ENCODE assay signal across 8 cellular contexts in the genomic region with DNA sequence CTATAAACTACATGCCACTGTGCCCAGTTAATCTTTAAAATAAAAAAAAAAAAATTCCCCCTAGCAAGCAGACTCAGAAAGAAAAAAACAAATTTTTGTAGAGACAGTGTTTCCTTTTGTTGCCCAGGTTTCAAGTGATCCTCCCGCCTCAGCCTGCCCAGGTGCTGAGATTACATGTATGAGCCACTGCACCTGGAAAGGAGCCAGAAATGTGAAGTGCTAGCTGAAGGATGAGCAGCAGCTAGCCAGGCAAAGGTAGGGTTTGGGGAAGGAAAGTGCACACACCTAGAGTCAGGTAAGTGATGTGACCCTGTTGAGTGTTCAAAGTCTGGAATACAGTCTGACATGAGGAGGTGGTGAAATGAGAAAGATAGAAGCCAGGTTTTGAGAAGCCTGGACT. TPM values are rescaled to one million over a fixed set of nuclear protein-coding genes. Genes with fewer than 3 reads are reported as not detected.
A peak's percentile ranks its signal among the peaks of the same experiment; 100 is the strongest.
DNase-seq lines count a peak whose midpoint lies in the region; ATAC-seq and TF ChIP-seq lines count a peak whose summit lies in the region.

No MANE protein-coding gene starts in this region.

- no peaks in the 10 kb centered on the region for H3K9me2 ChIP-seq in PC-9 (ENCODE audit: insufficient read depth)

- H3K9me3 ChIP-seq in PC-9 (ENCODE audit: insufficient read depth, low read depth) (no peaks in the 10 kb centered on the region), upper lobe of right lung (no peaks in the 10 kb centered on the region)

- H4K20me1 ChIP-seq in PC-9 (ENCODE audit: insufficient read depth) = no peaks in the 10 kb centered on the region

- no peak overlapping the region for H3K27ac ChIP-seq in PC-9
- H3K27ac ChIP-seq in upper lobe of right lung = no peak overlapping the region

- BruUV-seq in PC-9 (replicated peaks; lab: Mats Ljungman, UMichigan) = no TSS peak

- no peak for DNase-seq in natural killer cell treated with Interleukin-12 subunit alpha and Interleukin-12 subunit beta and Interleukin-15 and Interleukin-18, amount 100 ng/mL, for 72 hours (ENCODE audit: low spot score)
- DNase-seq in natural killer cell = no peak
- peak in 1 of 2 experiments; percentile 42 for DNase-seq in PC-9
- peak; percentile 41 for DNase-seq in glomerular visceral epithelial cell (ENCODE audit: extremely low spot score)
- no peak for DNase-seq in upper lobe of right lung
- no peak for DNase-seq in omental fat pad (ENCODE audit: low spot score)
- DNase-seq in activated effector memory CD4-positive, alpha-beta T cell treated with Interleukin-2 at 50 U/mL for 16 hours = no peak

- peaks cover 4% of the 10 kb centered on the region for H3K36me3 Mint-ChIP-seq in natural killer cell treated with Interleukin-12 subunit alpha and Interleukin-12 subunit beta and Interleukin-15 and Interleukin-18, amount 100 ng/mL, for 72 hours
- H3K36me3 Mint-ChIP-seq in natural killer cell = no peaks in the 10 kb centered on the region

- H3F3A ChIP-seq in PC-9 (ENCODE audit: insufficient read depth, low read depth) = peaks cover 26% of the 10 kb centered on the region

- TF ChIP-seq CTCF in natural killer cell (IDR thresholded peaks at IDR 0.05) (no peak), PC-9 (conservative IDR thresholded peaks at IDR 0.05) (no peak), upper lobe of right lung (IDR thresholded peaks at IDR 0.05) (no peak), omental fat pad (IDR thresholded peaks at IDR 0.05) (no peak)

- H3K4me3 Mint-ChIP-seq in natural killer cell treated with Interleukin-12 subunit alpha and Interleukin-12 subunit beta and Interleukin-15 and Interleukin-18, amount 100 ng/mL, for 72 hours = peak overlapping the region; percentile 7
- H3K4me3 Mint-ChIP-seq in natural killer cell = no peak overlapping the region

- H3K4me1 Mint-ChIP-seq in natural killer cell treated with Interleukin-12 subunit alpha and Interleukin-12 subunit beta and Interleukin-15 and Interleukin-18, amount 100 ng/mL, for 72 hours (ENCODE audit: low read depth in 2 of 2) = peaks cover 17 to 22% of the 10 kb centered on the region in 2 donors
- peaks cover 22 to 24% of the 10 kb centered on the region in 2 donors for H3K4me1 Mint-ChIP-seq in natural killer cell

- peaks cover 20% of the 10 kb centered on the region for H3K4me1 ChIP-seq in PC-9 (replicated peaks; ENCODE audit: insufficient read depth)
- peaks cover 20% of the 10 kb centered on the region for H3K4me1 ChIP-seq in upper lobe of right lung

- H3K79me2 ChIP-seq in PC-9 (ENCODE audit: low read depth) = peaks cover 34% of the 10 kb centered on the region

- H3K9me3 Mint-ChIP-seq in natural killer cell treated with Interleukin-12 subunit alpha and Interleukin-12 subunit beta and Interleukin-15 and Interleukin-18, amount 100 ng/mL, for 72 hours = no peaks in the 10 kb centered on the region
- no peaks in the 10 kb centered on the region for H3K9me3 Mint-ChIP-seq in natural killer cell

- no peak overlapping the region for H3K27ac Mint-ChIP-seq in natural killer cell treated with Interleukin-12 subunit alpha and Interleukin-12 subunit beta and Interleukin-15 and Interleukin-18, amount 100 ng/mL, for 72 hours
- no peak overlapping the region for H3K27ac Mint-ChIP-seq in natural killer cell

- peak overlapping the region; percentile 94 for H3K4me2 ChIP-seq in PC-9

- CTCF ChIA-PET in PC-9 (lab: Charles Lee) = no interaction called here

- no peak overlapping the region for H2AFZ ChIP-seq in PC-9

- no peak for ATAC-seq in natural killer cell treated with Interleukin-12 subunit alpha and Interleukin-12 subunit beta and Interleukin-15 and Interleukin-18, amount 100 ng/mL, for 72 hours
- ATAC-seq in natural killer cell = no peak
- ATAC-seq in upper lobe of right lung = no peak
- no peak for ATAC-seq in omental fat pad (ENCODE audit: low FRiP score)
- ATAC-seq in GM21529 (IDR thresholded peaks at IDR 0.05; ENCODE audit: unreplicated experiment) = no peak

- H3K36me3 ChIP-seq in PC-9 (ENCODE audit: low read depth) (0 out of 2 replicates have a peak, but pooled peaks cover 4% of the 10 kb centered on the region), upper lobe of right lung (peaks cover 23% of the 10 kb centered on the region)

- H3K4me3 ChIP-seq in PC-9 (peak overlapping the region; percentile 89; the same call in 1 of the 2 replicates), upper lobe of right lung (peak overlapping the region; percentile 77)

- POLR2A ChIA-PET in PC-9 (lab: Charles Lee; ENCODE audit: unreplicated experiment) = interaction anchor here (0.5 to 0.6 kb wide), 2 partner anchors 32 to 40 kb away, joined by 3 to 4 read pairs; no protein-coding TSS in a partner anchor

- H3K27me3 ChIP-seq in PC-9 (ENCODE audit: insufficient read depth, low read depth) (no peaks in the 10 kb centered on the region), upper lobe of right lung (no peaks in the 10 kb centered on the region)

- intact Hi-C loops in natural killer cell (cut with micrococcal nuclease) = no loop called here
- intact Hi-C loops in PC-9 (cut with micrococcal nuclease; ENCODE audit: unreplicated experiment) = no loop called here
- intact Hi-C loops in upper lobe of right lung (cut with DNase I) = no loop called here

- H3K27me3 Mint-ChIP-seq in natural killer cell treated with Interleukin-12 subunit alpha and Interleukin-12 subunit beta and Interleukin-15 and Interleukin-18, amount 100 ng/mL, for 72 hours = peaks cover 0 to under 1% of the 10 kb centered on the region in 2 donors
- no peaks in the 10 kb centered on the region for H3K27me3 Mint-ChIP-seq in natural killer cell (ENCODE audit: low read depth in 2 of 2)

RNA-seq across cellular contexts. Expression of a gene that starts 1.7 kb away (rescaled TPM):
- total RNA-seq in natural killer cell treated with Interleukin-12 subunit alpha and Interleukin-12 subunit beta and Interleukin-15 and Interleukin-18, amount 100 ng/mL, for 72 hours = 100 to 1,000 TPM; 137 to 181 TPM
- 10 to 100 TPM; 45.7 to 54.2 (median 53.9) TPM for total RNA-seq in natural killer cell
- 202 and 277 TPM in 2 replicates for total RNA-seq in PC-9 (2021)
- total RNA-seq in upper lobe of right lung = 167 TPM
- total RNA-seq in omental fat pad = 100 to 1,000 TPM in 1 of 4 donors, 10 to 100 TPM in 3; 76.6 to 114 (median 86.2) TPM

RNA-seq across cellular contexts. Expression of a gene that starts 30.6 kb away (rescaled TPM):
- 100 to 1,000 TPM; 246 to 396 TPM for total RNA-seq in natural killer cell treated with Interleukin-12 subunit alpha and Interleukin-12 subunit beta and Interleukin-15 and Interleukin-18, amount 100 ng/mL, for 72 hours
- total RNA-seq in natural killer cell (10 to 100 TPM; 24.8 to 39.1 (median 30.6) TPM), PC-9 (2021) (1,455 and 1,838 TPM in 2 replicates), upper lobe of right lung (401 TPM), omental fat pad (100 to 1,000 TPM; 194 to 363 (median 269) TPM)

RNA-seq across cellular contexts. Expression of a gene that starts 31.5 kb away (rescaled TPM):
- total RNA-seq in natural killer cell treated with Interleukin-12 subunit alpha and Interleukin-12 subunit beta and Interleukin-15 and Interleukin-18, amount 100 ng/mL, for 72 hours = 100 to 1,000 TPM; 145 to 291 TPM
- total RNA-seq in natural killer cell (100 to 1,000 TPM; 109 to 171 (median 121) TPM), PC-9 (2021) (211 and 221 TPM in 2 replicates), upper lobe of right lung (49.8 TPM), omental fat pad (10 to 100 TPM; 48.0 to 96.5 (median 80.6) TPM)

RNA-seq across cellular contexts. Expression of a gene that starts 52.2 kb away (rescaled TPM):
- 1 to 10 TPM; 3.8 to 5.6 TPM for total RNA-seq in natural killer cell treated with Interleukin-12 subunit alpha and Interleukin-12 subunit beta and Interleukin-15 and Interleukin-18, amount 100 ng/mL, for 72 hours
- 1 to 10 TPM in 1 of 3 donors, under 1 TPM in 2; 0.73 to 1.5 (median 0.88) TPM for total RNA-seq in natural killer cell
- 3.0 and 7.3 TPM in 2 replicates for total RNA-seq in PC-9 (2021)
- 6.9 TPM for total RNA-seq in upper lobe of right lung
- 1 to 10 TPM; 1.8 to 4.4 (median 3.2) TPM for total RNA-seq in omental fat pad

RNA-seq across cellular contexts. Expression of a gene that starts 52.4 kb away (rescaled TPM):
- total RNA-seq in natural killer cell treated with Interleukin-12 subunit alpha and Interleukin-12 subunit beta and Interleukin-15 and Interleukin-18, amount 100 ng/mL, for 72 hours = 1 to 10 TPM; 2.4 to 8.4 TPM
- total RNA-seq in natural killer cell (1 to 10 TPM; 3.0 to 6.9 (median 5.8) TPM), PC-9 (2021) (4.2 and 4.4 TPM in 2 replicates), upper lobe of right lung (0.87 TPM), omental fat pad (1 to 10 TPM in 1 of 4 donors, under 1 TPM in 3; 0.44 to 1.3 (median 0.67) TPM)

Comparison
In these comparisons a context has a peak if more than half of its experiments do, and no peak if none do; other contexts are left out.
1. RNA of a gene that starts 30.6 kb away (total RNA-seq): 1,455 to 1,838 TPM in PC-9, 401 TPM in upper lobe of right lung (single experiment), 246 to 396 TPM in natural killer cell treated with Interleukin-12 subunit alpha and Interleukin-12 subunit beta and Interleukin-15 and Interleukin-18, amount 100 ng/mL, for 72 hours and 194 to 363 TPM in omental fat pad; 24.8 to 39.1 TPM in natural killer cell; every median in the first group is over 4 times any median in the second.